ENCODE assay signal across 9 cellular contexts in the genomic region with DNA sequence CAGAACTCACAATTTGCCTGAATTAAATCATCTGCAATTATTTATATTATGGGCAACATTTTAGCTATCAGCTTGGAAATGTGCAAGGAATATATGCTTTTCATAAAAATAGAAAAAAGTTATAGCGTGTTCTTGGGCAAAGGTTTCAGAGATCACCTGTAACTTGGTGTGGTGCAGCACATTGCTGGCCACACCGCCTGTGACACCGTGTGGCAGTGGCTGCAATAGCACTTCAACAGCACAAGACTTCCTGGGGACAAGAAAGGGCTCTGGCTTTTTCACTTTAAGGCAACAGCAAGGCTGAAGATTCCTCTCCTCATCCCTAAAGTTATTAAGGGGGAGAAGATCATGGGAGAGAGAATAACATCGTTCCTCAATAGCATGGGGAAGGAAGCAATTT. TPM values are rescaled to one million over a fixed set of nuclear protein-coding genes. Genes with fewer than 3 reads are reported as not detected.
DNase-seq lines count a peak whose midpoint lies in the region; ATAC-seq lines count a peak whose summit lies in the region.
"Had no signal": no experiment of that assay in that cellular context is flagged by ENCODE, and none has a peak within 500 bp of the region (broad histone marks: within the 10 kb centered on the region; RNA-seq: fewer than 3 reads in every experiment).

No MANE protein-coding gene starts in this region.

- ATAC-seq in GM18861 (IDR thresholded peaks at IDR 0.05; ENCODE audit: unreplicated experiment): peak; percentile 62
- peak; percentile 91 for ATAC-seq in HG02870 (IDR thresholded peaks at IDR 0.05; ENCODE audit: unreplicated experiment)
- ATAC-seq in left ventricle myocardium superior: no peak

- DNase-seq in NOMO-1 treated with dmso at 0.1 percent for 144 hours (lab: John Stamatoyannopoulos, UW; ENCODE audit: unreplicated experiment) (peak; percentile 10), left kidney (ENCODE audit: low read depth, low spot score) (peak; percentile 46), NCI-H1436 (lab: John Stamatoyannopoulos, UW) (no peak), G401 (ENCODE audit: low spot score) (no peak), left ventricle myocardium superior (no peak)

- in situ Hi-C loops in G401 (cut with HindIII; ENCODE audit: low sequenced_read_pairs): no loop called here

- intact Hi-C loops in left ventricle myocardium superior (cut with micrococcal nuclease): no loop called here

RNA-seq across cellular contexts. Expression of gene SERPINB3, which starts 14.8 kb away (rescaled TPM):
- total RNA-seq in G401 (2014; rRNA removed; shearing (Covaris generic)): not detected in 2 replicates
- not detected for total RNA-seq in left ventricle myocardium superior
- total RNA-seq: T-helper 2 cell treated with Interferon-gamma antibody and Interleukin-4, amounts not matched to agents 100 ng/mL and 5 ng/mL, for 36 hours had no signal

RNA-seq across cellular contexts. Expression of gene SERPINB11, which starts 26.2 kb away (rescaled TPM):
- total RNA-seq in G401 (2014; rRNA removed; shearing (Covaris generic)): not detected in 2 replicates
- total RNA-seq in left ventricle myocardium superior: not detected
- total RNA-seq: lung; T-helper 2 cell treated with Interferon-gamma antibody and Interleukin-4, amounts not matched to agents 100 ng/mL and 5 ng/mL, for 36 hours had no signal

RNA-seq across cellular contexts. Expression of gene SERPINB4, which starts 32.5 kb away (rescaled TPM):
- not detected in 2 replicates for total RNA-seq in G401 (2014; rRNA removed; shearing (Covaris generic))
- not detected for total RNA-seq in left ventricle myocardium superior
- total RNA-seq: T-helper 2 cell treated with Interferon-gamma antibody and Interleukin-4, amounts not matched to agents 100 ng/mL and 5 ng/mL, for 36 hours had no signal

Comparison
In these comparisons a context has a peak if more than half of its experiments do, and no peak if none do; other contexts are left out.
1. DNase-seq: peak in NOMO-1 treated with dmso at 0.1 percent for 144 hours (single experiment) and left kidney (single experiment); none in NCI-H1436 (single experiment), G401 (single experiment) and left ventricle myocardium superior (single experiment).